8 cellular contexts compared by ENCODE assay signal in genomic region chr19:46571495-46571894, GRCh38. TPM values are rescaled to one million over a fixed set of nuclear protein-coding genes. Genes with fewer than 3 reads are reported as not detected.
DNase-seq lines count a peak whose midpoint lies in the region; ATAC-seq and TF ChIP-seq lines count a peak whose summit lies in the region.

No MANE protein-coding gene starts in this region.

- H3K36me3 ChIP-seq in neural cell (ENCODE audit: insufficient read depth, low read length), result no peaks in the 10 kb centered on the region

- DNase-seq in NCI-H510A treated with DMSO at 0.1 percent for 48 hours (lab: John Stamatoyannopoulos, UW), result peak; percentile 14
- no peak for DNase-seq in NCI-H510A (lab: John Stamatoyannopoulos, UW)
- DNase-seq in Kasumi-1 (lab: John Stamatoyannopoulos, UW), result peak; percentile 40 to 55
- no peak for DNase-seq in astrocyte of the spinal cord (ENCODE audit: low read depth, low spot score)
- no peak for DNase-seq in GM10266 (ENCODE audit: extremely low spot score)
- DNase-seq in activated CD8-positive, alpha-beta memory T cell treated with anti-CD3 and anti-CD28 coated beads for 24 hours, result no peak

- H3K9me3 ChIP-seq in neural cell (ENCODE audit: low read length), result peaks cover 2% of the 10 kb centered on the region

- no peaks in the 10 kb centered on the region for H3K79me2 ChIP-seq in neural cell (replicated peaks; ENCODE audit: insufficient read depth, low read length)

- no peak for TF ChIP-seq RAD21 in neural cell (conservative IDR thresholded peaks at IDR 0.05)

- no peaks in the 10 kb centered on the region for H3K27me3 ChIP-seq in neural cell (ENCODE audit: insufficient read depth, low read depth, low read length)

- TF ChIP-seq CTCF in astrocyte of the spinal cord (IDR thresholded peaks at IDR 0.05; ENCODE audit: low read depth, low read length) (peak; percentile 23), neural cell (IDR thresholded peaks at IDR 0.05; ENCODE audit: poor library complexity, severe bottlenecking) (peak; percentile 27), GM10266 (IDR thresholded peaks at IDR 0.05; ENCODE audit: control insufficient read depth, insufficient read depth, low read depth, missing control alignments) (no peak)

- no peak overlapping the region for H2AFZ ChIP-seq in neural cell (ENCODE audit: low read depth, low read length)

- H3K4me2 ChIP-seq in neural cell (ENCODE audit: low read length), result no peak overlapping the region

- no peaks in the 10 kb centered on the region for H4K20me1 ChIP-seq in neural cell (ENCODE audit: insufficient read depth)

- H3K4me3 ChIP-seq in astrocyte of the spinal cord (ENCODE audit: low read depth, low read length), result no peak overlapping the region
- no peak overlapping the region for H3K4me3 ChIP-seq in neural cell (ENCODE audit: low read length)

- no peaks in the 10 kb centered on the region for H3K9me2 ChIP-seq in neural cell (ENCODE audit: insufficient read depth, low read length)

- no peak for ATAC-seq in HG02759 (IDR thresholded peaks at IDR 0.05; ENCODE audit: unreplicated experiment)

- H3K27ac ChIP-seq in neural cell (ENCODE audit: low read length), result no peak overlapping the region

- H3F3A ChIP-seq in neural cell (ENCODE audit: insufficient read depth, low read length, poor library complexity, severe bottlenecking), result no peaks in the 10 kb centered on the region

- TF ChIP-seq EP300 in neural cell (conservative IDR thresholded peaks at IDR 0.05; ENCODE audit: poor library complexity, severe bottlenecking), result no peak

- no peak overlapping the region for H3K9ac ChIP-seq in neural cell (ENCODE audit: low read length)

- in situ Hi-C loops in astrocyte of the spinal cord (cut with HindIII; ENCODE audit: low sequenced_read_pairs), result no loop called here

TF ChIP-seq in neural cell, 6 proteins besides CTCF, POLR2A, EP300 and RAD21:
- TF ChIP-seq SMC3 (conservative IDR thresholded peaks at IDR 0.05; ENCODE audit: poor library complexity), result no peak
TF ChIP-seq in neural cell: peak in this region for 0.

RNA-seq across cellular contexts. Expression of gene CALM3, which starts 29.6 kb away (rescaled TPM):
- polyA plus RNA-seq in neural cell, result 630 and 647 TPM in 2 replicates
- 378 and 451 TPM in 2 replicates for polyA minus RNA-seq in neural cell

RNA-seq across cellular contexts. Expression of gene PTGIR, which starts 53.4 kb away (rescaled TPM):
- not detected in 2 replicates for polyA plus RNA-seq in neural cell
- polyA minus RNA-seq in neural cell, result not detected in 2 replicates

Comparison
In these comparisons a context has a peak if more than half of its experiments do, and no peak if none do; other contexts are left out.
1. DNase-seq: peak in NCI-H510A treated with DMSO at 0.1 percent for 48 hours (single experiment) and Kasumi-1 (2 of 2); none in NCI-H510A (single experiment), astrocyte of the spinal cord (single experiment), GM10266 (single experiment) and activated CD8-positive, alpha-beta memory T cell treated with anti-CD3 and anti-CD28 coated beads for 24 hours (single experiment).